ENCODE assay signal across 12 cellular contexts in the genomic region with DNA sequence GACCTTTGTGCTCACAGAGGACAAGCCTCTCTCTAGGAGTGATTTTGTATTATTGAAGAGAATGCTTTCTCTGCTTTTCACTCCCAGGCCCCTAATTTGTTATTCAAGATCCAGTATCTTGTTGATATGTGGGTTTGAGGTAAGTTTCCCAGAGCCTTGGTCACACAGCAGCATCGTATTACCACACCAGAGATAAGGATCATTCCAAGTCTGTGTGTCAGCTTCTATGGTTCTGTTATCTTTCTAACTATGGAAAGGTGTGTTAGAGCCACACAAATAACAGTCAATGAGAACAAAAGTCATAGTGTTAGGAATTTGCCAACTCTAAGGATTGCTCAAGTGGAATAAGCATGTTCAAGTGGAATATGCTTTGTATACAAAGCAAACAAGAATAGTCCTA.
A peak's percentile ranks its signal among the peaks of the same experiment; 100 is the strongest.
DNase-seq lines count a peak whose midpoint lies in the region; TF ChIP-seq lines count a peak whose summit lies in the region.
"Had no signal": no experiment of that assay in that cellular context is flagged by ENCODE, and none has a peak within 500 bp of the region (broad histone marks: within the 10 kb centered on the region; RNA-seq: fewer than 3 reads in every experiment).

No MANE protein-coding gene starts in this region.

- no peaks in the 10 kb centered on the region for H3K9me2 ChIP-seq in SK-N-SH

- H3K4me1 ChIP-seq in SK-N-SH (ENCODE audit: control insufficient read depth in 1 of 2, insufficient read depth in 2 of 2, low read depth in 1 of 2, low read length in 1 of 2) (peaks cover 0 to 4% of the 10 kb centered on the region in 2 experiments; a peak in 1 of 4 replicates), trophoblast cell (ENCODE audit: control insufficient read depth in 1 of 2, insufficient read depth in 2 of 2, low read length in 2 of 2) (peaks cover 0 to 4% of the 10 kb centered on the region in 2 experiments)

- H3K27ac ChIP-seq in SK-N-SH (ENCODE audit: low read depth in 2 of 2, low read length in 1 of 2) (peak overlapping the region in 1 of 2 experiments; percentile 16; a peak in 2 of 4 replicates), trophoblast cell (ENCODE audit: low read depth, low read length) (peak overlapping the region; percentile 75)

- peaks cover 5% of the 10 kb centered on the region for H3F3A ChIP-seq in SK-N-SH (replicated peaks; ENCODE audit: insufficient read depth)

- no peak overlapping the region for H2BK5ac ChIP-seq in trophoblast cell (ENCODE audit: low read depth, low read length, poor library complexity)

- H2AFZ ChIP-seq in SK-N-SH (ENCODE audit: low read depth) (no peak overlapping the region), trophoblast cell (ENCODE audit: insufficient read depth, low read length, poor library complexity) (no peak overlapping the region)

- no peak overlapping the region for H3K4ac ChIP-seq in trophoblast cell (ENCODE audit: low read depth, low read length)

- in situ Hi-C loops in ACHN (cut with HindIII; ENCODE audit: low pct_ligation_motif_present, low pct_unique_long_range_greater_than_20kb, low sequenced_read_pairs): no loop called here

- H3K23ac ChIP-seq in trophoblast cell (ENCODE audit: low read length): no peak overlapping the region

- POLR2A ChIA-PET in SK-N-SH (lab: Yijun Ruan, JAX): no interaction called here

- no peak overlapping the region for H2BK12ac ChIP-seq in trophoblast cell (ENCODE audit: low read length)

- TF ChIP-seq RAD21 in SK-N-SH (IDR thresholded peaks at IDR 0.05; ENCODE audit: low read length): no peak

- no peak overlapping the region for H4K12ac ChIP-seq in trophoblast cell (ENCODE audit: low read depth, low read length)

- H3K9ac ChIP-seq in SK-N-SH: no peak overlapping the region
- no peak overlapping the region for H3K9ac ChIP-seq in trophoblast cell (ENCODE audit: low read length)

- no peaks in the 10 kb centered on the region for H3K27me3 ChIP-seq in SK-N-SH (ENCODE audit: insufficient read depth)
- no peaks in the 10 kb centered on the region for H3K27me3 ChIP-seq in trophoblast cell (ENCODE audit: insufficient read depth, low read length)

- H3K9me3 ChIP-seq in SK-N-SH (no peaks in the 10 kb centered on the region), trophoblast cell (ENCODE audit: insufficient read depth, low read depth, low read length) (no peaks in the 10 kb centered on the region)

- H3K36me3 ChIP-seq in SK-N-SH (replicated peaks in 1 of 2; ENCODE audit: control insufficient read depth in 1 of 2, insufficient read depth in 2 of 2, low read length in 1 of 2) (no peaks in the 10 kb centered on the region), trophoblast cell (ENCODE audit: control insufficient read depth in 1 of 2, insufficient read depth in 2 of 2, low read length in 2 of 2) (no peaks in the 10 kb centered on the region)

- H4K91ac ChIP-seq in trophoblast cell (ENCODE audit: low read depth, low read length): no peak overlapping the region

- no peak overlapping the region for H2AK5ac ChIP-seq in trophoblast cell (ENCODE audit: low read length)

- peaks cover 2% of the 10 kb centered on the region for H3K79me1 ChIP-seq in trophoblast cell (ENCODE audit: low read length)

- no peak for TF ChIP-seq EP300 in SK-N-SH (IDR thresholded peaks at IDR 0.05; ENCODE audit: borderline replicate concordance in 1 of 2, low read depth in 1 of 2, low read length in 1 of 2)

- H2BK120ac ChIP-seq in trophoblast cell (ENCODE audit: insufficient read depth, low read length, poor library complexity): no peak overlapping the region

- no peak overlapping the region for H4K8ac ChIP-seq in trophoblast cell (ENCODE audit: low read depth, low read length)

- no peaks in the 10 kb centered on the region for H3K79me2 ChIP-seq in SK-N-SH (ENCODE audit: insufficient read depth)
- H3K79me2 ChIP-seq in trophoblast cell (ENCODE audit: control insufficient read depth, insufficient read depth, low read length, poor library complexity): no peaks in the 10 kb centered on the region

- CTCF ChIA-PET in SK-N-SH (lab: Yijun Ruan, JAX): interaction anchor here (0.9 to 1.7 kb wide), 3 partner anchors 9 to 53 kb away, joined by 3 to 4 read pairs (median 4); no protein-coding TSS in a partner anchor

- WGBS in SK-N-SH (ENCODE audit: low lambda C conversion rate): 20% methylated on average over 1 of the region's 1 CpG
- WGBS in trophoblast cell (ENCODE audit: extremely low coverage, insufficient coverage, insufficient read length): no CpG with 5 or more reads among the region's 1 CpG

- H3K14ac ChIP-seq in trophoblast cell (ENCODE audit: low read length): no peak overlapping the region

- H4K20me1 ChIP-seq in SK-N-SH (ENCODE audit: insufficient read depth): no peaks in the 10 kb centered on the region

- H3K4me2 ChIP-seq in SK-N-SH (no peak overlapping the region), trophoblast cell (ENCODE audit: low read length) (no peak overlapping the region)

- H3K4me3 ChIP-seq in SK-N-SH (ENCODE audit: low read depth in 2 of 2, low read length in 1 of 2): no peak overlapping the region
- H3K4me3 ChIP-seq in trophoblast cell (ENCODE audit: low read depth, low read length): no peak overlapping the region

- DNase-seq in HT-29 (ENCODE audit: low spot score) (peak; percentile 43), SK-N-SH (no peak), iris pigment epithelial cell (ENCODE audit: low read depth) (peak; percentile 5), trophoblast cell (peak; percentile 78 to 90), epidermal melanocyte (ENCODE audit: insufficient read length, low spot score) (no peak), ACHN (no peak), NCI-H1105 treated with DMSO at 0.1 percent for 48 hours (lab: John Stamatoyannopoulos, UW) (no peak)
- DNase-seq: CD8-positive, alpha-beta memory T cell; H9; NCI-H146; NCI-H2107; NCI-H345 had no signal

- H3K18ac ChIP-seq in trophoblast cell (ENCODE audit: low read length): no peak overlapping the region

- no peak for TF ChIP-seq CTCF in SK-N-SH (IDR thresholded peaks at IDR 0.05)

TF ChIP-seq in SK-N-SH, 30 proteins besides CTCF, POLR2A, EP300 and RAD21:
- TF ChIP-seq RCOR1 (IDR thresholded peaks at IDR 0.05; ENCODE audit: low read length) (no peak), TCF12 (IDR thresholded peaks at IDR 0.05) (peak; percentile 41; the same call in 1 of the 2 replicates), TAF1 (IDR thresholded peaks at IDR 0.05; ENCODE audit: borderline replicate concordance, low read depth, low read length) (no peak), ELF1 (IDR thresholded peaks at IDR 0.05) (no peak), RXRA (IDR thresholded peaks at IDR 0.05; ENCODE audit: borderline replicate concordance, low read depth) (no peak), POLR2AphosphoS5 (IDR thresholded peaks at IDR 0.05; ENCODE audit: low read depth, low read length) (no peak), SIN3A (IDR thresholded peaks at IDR 0.05; ENCODE audit: borderline replicate concordance, low read depth, low read length) (no peak), GATA2 (CRISPR knock-in tag; IDR thresholded peaks at IDR 0.05) (peak; percentile 76)
- TF ChIP-seq, protein P1, sequence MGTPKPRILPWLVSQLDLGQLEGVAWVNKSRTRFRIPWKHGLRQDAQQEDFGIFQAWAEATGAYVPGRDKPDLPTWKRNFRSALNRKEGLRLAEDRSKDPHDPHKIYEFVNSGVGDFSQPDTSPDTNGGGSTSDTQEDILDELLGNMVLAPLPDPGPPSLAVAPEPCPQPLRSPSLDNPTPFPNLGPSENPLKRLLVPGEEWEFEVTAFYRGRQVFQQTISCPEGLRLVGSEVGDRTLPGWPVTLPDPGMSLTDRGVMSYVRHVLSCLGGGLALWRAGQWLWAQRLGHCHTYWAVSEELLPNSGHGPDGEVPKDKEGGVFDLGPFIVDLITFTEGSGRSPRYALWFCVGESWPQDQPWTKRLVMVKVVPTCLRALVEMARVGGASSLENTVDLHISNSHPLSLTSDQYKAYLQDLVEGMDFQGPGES (IDR thresholded peaks at IDR 0.05; ENCODE audit: low read depth, low read length): no peak
TF ChIP-seq in SK-N-SH: peak in this region for 2.

Comparison
In these comparisons a context has a peak if more than half of its experiments do, and no peak if none do; other contexts are left out.
1. DNase-seq: peak in HT-29 (single experiment), iris pigment epithelial cell (single experiment) and trophoblast cell (2 of 2); none in SK-N-SH (single experiment), epidermal melanocyte (single experiment), ACHN (single experiment) and NCI-H1105 treated with DMSO at 0.1 percent for 48 hours (single experiment).